ENCODE assay signal across 8 cellular contexts in genomic region chr2:68423966-68424650, GRCh38. TPM values are rescaled to one million over a fixed set of nuclear protein-coding genes. Genes with fewer than 3 reads are reported as not detected.
DNase-seq lines count a peak whose midpoint lies in the region; ATAC-seq and TF ChIP-seq lines count a peak whose summit lies in the region.
"Had no signal": no experiment of that assay in that cellular context is flagged by ENCODE, and none has a peak within 500 bp of the region (broad histone marks: within the 10 kb centered on the region; RNA-seq: fewer than 3 reads in every experiment).

No MANE protein-coding gene starts in this region.

- no peaks in the 10 kb centered on the region for H3K9me3 Mint-ChIP-seq in endodermal cell
- H3K9me3 Mint-ChIP-seq: HFFc6 had no signal

- no peaks in the 10 kb centered on the region for H3K36me3 ChIP-seq in spleen
- H3K36me3 ChIP-seq in endodermal cell (ENCODE audit: control insufficient read depth, insufficient read depth, low read length), result no peaks in the 10 kb centered on the region

- intact Hi-C loops in spleen (cut with DNase I; ENCODE audit: low total_unique reads), result loop anchor here (10.0 kb wide), 1 partner anchor 49 kb away; no protein-coding TSS in a partner anchor
- intact Hi-C loops in right cardiac atrium (cut with DNase I), result no loop called here

- no peak overlapping the region for H3K9ac ChIP-seq in endodermal cell (ENCODE audit: extremely low read depth, low read length, poor library complexity, severe bottlenecking)

- H3K4me3 Mint-ChIP-seq in endodermal cell, result no peak overlapping the region
- H3K4me3 Mint-ChIP-seq: HFFc6 had no signal

- no peaks in the 10 kb centered on the region for H3K4me1 Mint-ChIP-seq in endodermal cell

- TF ChIP-seq POLR2A in spleen (IDR thresholded peaks at IDR 0.05), result no peak

- peak overlapping the region; percentile 1 to 83 (median 73) for H3K27ac ChIP-seq in spleen
- no peak overlapping the region for H3K27ac ChIP-seq in endodermal cell (ENCODE audit: low read depth, low read length)
- H3K27ac ChIP-seq in right cardiac atrium (ENCODE audit: low read length), result no peak overlapping the region

- H3K27ac Mint-ChIP-seq in endodermal cell, result no peak overlapping the region
- H3K27ac Mint-ChIP-seq: HFFc6 had no signal

- H3K4me1 ChIP-seq in spleen (peaks cover 34 to 94% (median 71%) of the 10 kb centered on the region in 6 donors), endodermal cell (ENCODE audit: control insufficient read depth, insufficient read depth, low read length) (no peaks in the 10 kb centered on the region), right cardiac atrium (ENCODE audit: control insufficient read depth, insufficient read depth, low read length) (peaks cover 3% of the 10 kb centered on the region)

- DNase-seq in MV-4-11 (lab: John Stamatoyannopoulos, UW), result peak; percentile 98
- DNase-seq in spleen, result no peak
- DNase-seq in A172 (ENCODE audit: low spot score), result no peak
- no peak for DNase-seq in endodermal cell
- no peak for DNase-seq in right cardiac atrium
- DNase-seq: HFFc6 had no signal

- 4 to 16% (median 8%) methylated on average over 2 of the region's 2 CpGs for WGBS in spleen, 5 donors
- WGBS in endodermal cell (ENCODE audit: insufficient coverage in 1 of 2, insufficient read length in 1 of 2), 2 experiments, result 82 to 88% methylated on average over 2 of the region's 2 CpGs
- 67% methylated on average over 2 of the region's 2 CpGs for WGBS in right cardiac atrium

- peaks cover 2% of the 10 kb centered on the region for H3K27me3 Mint-ChIP-seq in endodermal cell (ENCODE audit: insufficient read depth)

- H3K27me3 ChIP-seq in spleen (replicated peaks in 1 of 7) (no peaks in the 10 kb centered on the region), endodermal cell (ENCODE audit: control insufficient read depth, insufficient read depth, low read length, poor library complexity, severe bottlenecking) (no peaks in the 10 kb centered on the region), right cardiac atrium (ENCODE audit: control insufficient read depth, insufficient read depth) (no peaks in the 10 kb centered on the region)

- ATAC-seq in GM19035 (IDR thresholded peaks at IDR 0.05; ENCODE audit: unreplicated experiment), result peak; percentile 78
- peak; percentile 87 for ATAC-seq in HG02852 (IDR thresholded peaks at IDR 0.05; ENCODE audit: unreplicated experiment)
- no peak for ATAC-seq in right cardiac atrium

- TF ChIP-seq CTCF in spleen (IDR thresholded peaks at IDR 0.05 in 8 of 11, conservative IDR thresholded peaks at IDR 0.05 in 3 of 11) (no peak), endodermal cell (conservative IDR thresholded peaks at IDR 0.05) (no peak)

- H3K4me3 ChIP-seq in spleen (peak overlapping the region in 1 of 8 donors; percentile 25), endodermal cell (ENCODE audit: low read length) (no peak overlapping the region), right cardiac atrium (ENCODE audit: low read length) (no peak overlapping the region)

- no peaks in the 10 kb centered on the region for H3K36me3 Mint-ChIP-seq in endodermal cell (ENCODE audit: low read depth)

- H3K9me3 ChIP-seq in spleen (no peaks in the 10 kb centered on the region), endodermal cell (ENCODE audit: control insufficient read depth, low read length) (no peaks in the 10 kb centered on the region), right cardiac atrium (ENCODE audit: control insufficient read depth, low read length) (no peaks in the 10 kb centered on the region)

RNA-seq across cellular contexts. Expression of gene FBXO48, which starts 43.0 kb away (rescaled TPM):
- total RNA-seq in spleen, result 1 to 10 TPM; 1.2 to 2.6 (median 2.3) TPM
- under 1 TPM; 0.72 to 0.99 (median 0.79) TPM for polyA plus RNA-seq in spleen
- 0.43 and 0.67 TPM in 2 replicates for total RNA-seq in A172 (2014; rRNA removed; shearing (Covaris generic))
- 1 to 10 TPM; 1.3 to 1.5 TPM for total RNA-seq in endodermal cell
- 2.2 TPM for polyA plus RNA-seq in endodermal cell (2013, experiment 1 of 2)
- polyA plus RNA-seq in endodermal cell (2013, experiment 2 of 2), result 2.1 TPM
- 1 to 10 TPM in 1 of 4 donors, under 1 TPM in 3; 0.42 to 1.1 (median 0.95) TPM for total RNA-seq in right cardiac atrium
- 0.61 TPM for polyA plus RNA-seq in right cardiac atrium

RNA-seq across cellular contexts. Expression of gene APLF, which starts 43.3 kb away (rescaled TPM):
- total RNA-seq in spleen (1 to 10 TPM; 4.1 to 7.2 (median 6.0) TPM), endodermal cell (1 to 10 TPM; 8.7 to 9.7 TPM), right cardiac atrium (1 to 10 TPM; 6.2 to 7.6 (median 6.7) TPM)
- polyA plus RNA-seq in spleen (1 to 10 TPM; 1.1 to 1.6 (median 1.5) TPM), right cardiac atrium (0.72 TPM)
- 3.7 and 6.8 TPM in 2 replicates for total RNA-seq in A172 (2014; rRNA removed; shearing (Covaris generic))
- 3.6 TPM for polyA plus RNA-seq in endodermal cell (2013, experiment 1 of 2)
- polyA plus RNA-seq in endodermal cell (2013, experiment 2 of 2), result 3.9 TPM

RNA-seq across cellular contexts. Expression of gene PLEK, which starts 59.0 kb away (rescaled TPM):
- total RNA-seq in spleen (100 to 1,000 TPM in 5 of 7 donors, 10 to 100 TPM in 2; 79.9 to 202 (median 136) TPM), endodermal cell (not detected), right cardiac atrium (1 to 10 TPM; 4.0 to 6.6 (median 4.3) TPM)
- polyA plus RNA-seq in spleen (10 to 100 TPM; 49.1 to 67.7 (median 53.0) TPM), right cardiac atrium (1.3 TPM)
- total RNA-seq in A172 (2014; rRNA removed; shearing (Covaris generic)), result not detected in 2 replicates
- polyA plus RNA-seq in endodermal cell (2013, experiment 1 of 2), result not detected
- not detected for polyA plus RNA-seq in endodermal cell (2013, experiment 2 of 2)
- total RNA-seq: HFFc6 had no signal

Comparison
In these comparisons a context has a peak if more than half of its experiments do, and no peak if none do; other contexts are left out.
1. ATAC-seq: peak in GM19035 (single experiment) and HG02852 (single experiment); none in right cardiac atrium (0 of 2).
2. H3K27ac ChIP-seq: peak in spleen (8 of 8); none in endodermal cell (single experiment) and right cardiac atrium (single experiment).
3. RNA of gene PLEK, which starts 59.0 kb away (total RNA-seq): 79.9 to 202 TPM in spleen; 4.0 to 6.6 TPM in right cardiac atrium, not detected in A172 and not detected in endodermal cell; every median in the first group is over 10 times any median in the second.